In genomic region chr11:5266609-5267008, GRCh38 we compare ENCODE assay signal across 38 cellular contexts. TPM values are rescaled to one million over a fixed set of nuclear protein-coding genes. Genes with fewer than 3 reads are reported as not detected.
"Had no signal": no experiment of that assay in that cellular context is flagged by ENCODE, and none has a peak within 500 bp of the region (broad histone marks: within the 10 kb centered on the region; RNA-seq: fewer than 3 reads in every experiment).

No MANE protein-coding gene starts in this region.

- DNase-seq: Karpas-422, Kasumi-1, MG63, MM.1S, MV-4-11, NCI-H1048, NCI-H1092, NCI-H1092 treated with DMSO at 0.1 percent for 48 hours, NCI-H1105, NCI-H1105 treated with DMSO at 0.1 percent for 48 hours, NCI-H1417, NCI-H1417 treated with DMSO at 0.1 percent for 48 hours, NCI-H1436, NCI-H1436 treated with DMSO at 0.1 percent for 48 hours, NCI-H146, NCI-H1694, NCI-H1694 treated with DMSO at 0.1 percent for 48 hours, NCI-H187, NCI-H187 treated with DMSO at 0.1 percent for 48 hours, NCI-H1930, NCI-H2029, NCI-H2029 treated with DMSO at 0.1 percent for 48 hours, NCI-H2081, NCI-H2081 treated with DMSO at 0.1 percent for 48 hours, NCI-H2107, NCI-H2171, NCI-H2171 treated with DMSO at 0.1 percent for 48 hours, NCI-H2227 treated with DMSO at 0.1 percent for 48 hours, NCI-H226, NCI-H345, NCI-H446, NCI-H446 treated with DMSO at 0.1 percent for 48 hours, NCI-H510A, NCI-H510A treated with DMSO at 0.1 percent for 48 hours had no signal

- H3K9me3 ChIP-seq: MG63 had no signal

- H3K36me3 ChIP-seq: MG63 had no signal

- H3K27me3 ChIP-seq: MG63 had no signal

- H3K4me3 ChIP-seq: MG63 had no signal

RNA-seq across cellular contexts. Expression of gene HBE1, which starts 3.1 kb away (rescaled TPM):
- total RNA-seq: LHCN-M2, MCF 10A had no signal

RNA-seq across cellular contexts. Expression of gene HBG2, which starts 12.0 kb away (rescaled TPM):
- total RNA-seq: LHCN-M2, M059J, MCF 10A, NCI-H460 had no signal

RNA-seq across cellular contexts. Expression of gene HBG1, which starts 17.0 kb away (rescaled TPM):
- total RNA-seq: LHCN-M2, M059J, MCF 10A, NCI-H460 had no signal

RNA-seq across cellular contexts. Expression of gene HBD, which starts 32.3 kb away (rescaled TPM):
- total RNA-seq: LHCN-M2, MCF 10A, NCI-H460 had no signal

RNA-seq across cellular contexts. Expression of gene OR51B4, which starts 35.1 kb away (rescaled TPM):
- total RNA-seq: LHCN-M2, MCF 10A, NCI-H460 had no signal
